In the genomic region with DNA sequence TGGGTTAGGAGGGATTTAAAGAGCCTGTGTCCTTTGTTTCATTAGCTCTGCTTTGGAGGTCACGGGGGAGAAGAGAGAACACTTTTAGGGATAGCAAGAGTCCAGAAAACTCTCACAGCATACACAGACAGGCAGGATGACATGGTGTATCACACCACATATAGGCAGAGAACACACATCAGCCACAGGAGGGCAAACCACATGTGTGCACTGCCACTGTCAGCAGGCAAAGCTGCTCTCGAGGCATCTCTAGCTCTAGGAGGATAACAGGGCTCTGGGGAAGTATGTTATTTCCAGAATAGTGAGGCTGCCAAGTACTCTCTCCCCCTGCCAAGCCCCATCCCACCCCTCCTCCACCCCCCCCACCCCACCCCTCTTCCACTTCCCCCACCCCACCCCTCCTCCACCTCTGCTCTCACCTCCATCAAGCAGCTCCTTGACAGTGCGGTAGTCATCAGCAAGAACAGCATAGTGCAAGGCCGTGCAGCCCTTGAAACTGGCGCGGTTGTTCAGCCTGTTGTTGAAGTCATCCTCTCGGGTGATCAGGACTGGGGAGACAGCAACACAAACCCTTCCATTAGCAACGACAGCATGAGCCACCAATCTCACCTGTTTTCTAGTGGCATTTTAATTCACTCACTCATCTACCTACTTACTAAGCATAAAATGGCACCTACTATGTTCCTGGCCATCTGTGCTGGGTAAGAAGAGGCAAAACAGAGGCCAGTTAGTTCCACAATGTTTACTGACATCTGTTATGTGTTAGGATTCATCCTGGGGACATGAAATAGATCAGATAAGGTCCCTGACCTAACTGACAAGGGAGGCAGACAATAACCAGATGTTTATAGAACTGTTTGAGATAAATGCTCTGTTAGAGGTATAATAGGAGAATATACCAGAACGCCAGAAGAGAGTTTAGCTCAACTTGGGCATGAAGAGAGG, we compare ENCODE assay signal across 23 cellular contexts.
A peak's percentile ranks its signal among the peaks of the same experiment; 100 is the strongest.
DNase-seq lines count a peak whose midpoint lies in the region; ATAC-seq, FAIRE-seq and TF ChIP-seq lines count a peak whose summit lies in the region.
"Had no signal": no experiment of that assay in that cellular context is flagged by ENCODE, and none has a peak within 500 bp of the region (broad histone marks: within the 10 kb centered on the region; RNA-seq: fewer than 3 reads in every experiment).

No MANE protein-coding gene starts in this region.

- no peaks in the 10 kb centered on the region for H3K27me3 Mint-ChIP-seq in activated CD4-positive, alpha-beta T cell treated with anti-CD3 and anti-CD28 coated beads, Interleukin-2, amount 10 ng/mL, durations not matched to agents 24 days and 14 days
- no peaks in the 10 kb centered on the region for H3K27me3 Mint-ChIP-seq in activated CD4-positive, alpha-beta T cell treated with anti-CD3 and anti-CD28 coated beads for 36 hours
- H3K27me3 Mint-ChIP-seq: B cell; naive thymus-derived CD8-positive, alpha-beta T cell had no signal

- H3K36me3 ChIP-seq in thyroid gland = no peaks in the 10 kb centered on the region
- H3K36me3 ChIP-seq: ovary had no signal

- no peak for ATAC-seq in activated CD4-positive, alpha-beta T cell treated with anti-CD3 and anti-CD28 coated beads for 36 hours
- ATAC-seq: A549; naive thymus-derived CD8-positive, alpha-beta T cell; upper lobe of right lung had no signal

- H3K36me3 Mint-ChIP-seq in activated CD4-positive, alpha-beta T cell treated with anti-CD3 and anti-CD28 coated beads, Interleukin-2, amount 10 ng/mL, durations not matched to agents 24 days and 14 days (ENCODE audit: low read depth) = peaks cover 3% of the 10 kb centered on the region
- peaks cover 3% of the 10 kb centered on the region for H3K36me3 Mint-ChIP-seq in activated CD4-positive, alpha-beta T cell treated with anti-CD3 and anti-CD28 coated beads for 36 hours (ENCODE audit: low read depth)

- H3K9me3 Mint-ChIP-seq in activated CD4-positive, alpha-beta T cell treated with anti-CD3 and anti-CD28 coated beads, Interleukin-2, amount 10 ng/mL, durations not matched to agents 24 days and 14 days = no peaks in the 10 kb centered on the region
- no peaks in the 10 kb centered on the region for H3K9me3 Mint-ChIP-seq in activated CD4-positive, alpha-beta T cell treated with anti-CD3 and anti-CD28 coated beads for 36 hours (ENCODE audit: low read depth)
- H3K9me3 Mint-ChIP-seq: naive thymus-derived CD8-positive, alpha-beta T cell had no signal

- H3K9me3 ChIP-seq in thyroid gland = no peaks in the 10 kb centered on the region
- H3K9me3 ChIP-seq: A549, ovary, upper lobe of right lung had no signal

- no peak overlapping the region for H3K27ac ChIP-seq in thyroid gland
- H3K27ac ChIP-seq: A549, ovary, upper lobe of right lung had no signal

- POLR2A ChIA-PET in activated CD4-positive, alpha-beta T cell treated with anti-CD3 and anti-CD28 coated beads for 36 hours (lab: Charles Lee) = no interaction called here

- TF ChIP-seq POLR2A in thyroid gland (IDR thresholded peaks at IDR 0.05) (no peak), lower leg skin (IDR thresholded peaks at IDR 0.05) (no peak)

- no peaks in the 10 kb centered on the region for H3K4me1 Mint-ChIP-seq in activated CD4-positive, alpha-beta T cell treated with anti-CD3 and anti-CD28 coated beads, Interleukin-2, amount 10 ng/mL, durations not matched to agents 24 days and 14 days
- no peaks in the 10 kb centered on the region for H3K4me1 Mint-ChIP-seq in activated CD4-positive, alpha-beta T cell treated with anti-CD3 and anti-CD28 coated beads for 36 hours
- H3K4me1 Mint-ChIP-seq: B cell had no signal

- H3K27me3 ChIP-seq in thyroid gland = no peaks in the 10 kb centered on the region
- H3K27me3 ChIP-seq: ovary, upper lobe of right lung had no signal

- H3K4me3 Mint-ChIP-seq in activated CD4-positive, alpha-beta T cell treated with anti-CD3 and anti-CD28 coated beads, Interleukin-2, amount 10 ng/mL, durations not matched to agents 24 days and 14 days = no peak overlapping the region
- H3K4me3 Mint-ChIP-seq in activated CD4-positive, alpha-beta T cell treated with anti-CD3 and anti-CD28 coated beads for 36 hours = no peak overlapping the region
- H3K4me3 Mint-ChIP-seq: B cell; naive thymus-derived CD8-positive, alpha-beta T cell had no signal

- no peak overlapping the region for H3K4me3 ChIP-seq in thyroid gland (replicated peaks in 1 of 3)
- no peak overlapping the region for H3K4me3 ChIP-seq in lower leg skin (ENCODE audit: low read depth, poor library complexity, severe bottlenecking)
- H3K4me3 ChIP-seq: A549, ovary, upper lobe of right lung had no signal

- CTCF ChIA-PET in activated CD4-positive, alpha-beta T cell treated with anti-CD3 and anti-CD28 coated beads for 36 hours (lab: Charles Lee) = no interaction called here

- FAIRE-seq in endometrium (lab: Jason Lieb, UNC) = peak; percentile 8
- FAIRE-seq: A549, bronchial epithelial cell, GM19239 had no signal

- intact Hi-C loops in activated CD4-positive, alpha-beta T cell treated with anti-CD3 and anti-CD28 coated beads, Interleukin-2, amount 10 ng/mL, durations not matched to agents 24 days and 14 days (cut with micrococcal nuclease) = no loop called here
- intact Hi-C loops in activated CD4-positive, alpha-beta T cell treated with anti-CD3 and anti-CD28 coated beads for 36 hours (cut with DNase I, micrococcal nuclease) = no loop called here
- intact Hi-C loops in thyroid gland (cut with DNase I) = loop anchor here (10.0 kb wide), 1 partner anchor 56 kb away; no protein-coding TSS in a partner anchor
- intact Hi-C loops in lower leg skin (cut with DNase I; ENCODE audit: low total_unique reads) = no loop called here

- peaks cover 5 to 23% of the 10 kb centered on the region in 2 donors for H3K4me1 ChIP-seq in thyroid gland
- H3K4me1 ChIP-seq: A549, upper lobe of right lung had no signal

- 49 to 59% methylated on average over 9 of the region's 9 CpGs for WGBS in thyroid gland, 2 donors
- 81 to 85% methylated on average over 9 of the region's 9 CpGs for WGBS in lower leg skin, 2 donors

- TF ChIP-seq CTCF in thyroid gland (IDR thresholded peaks at IDR 0.05) = no peak
- TF ChIP-seq CTCF in lower leg skin (IDR thresholded peaks at IDR 0.05) = no peak

- no peak for DNase-seq in activated CD4-positive, alpha-beta T cell treated with anti-CD3 and anti-CD28 coated beads, Interleukin-2, amount 10 ng/mL, durations not matched to agents 24 days and 14 days
- no peak for DNase-seq in activated CD4-positive, alpha-beta T cell treated with anti-CD3 and anti-CD28 coated beads for 36 hours
- DNase-seq in OCI-M1 (lab: John Stamatoyannopoulos, UW) (peak; percentile 71), thyroid gland (peak; percentile 29 to 61), lower leg skin (ENCODE audit: low spot score in 2 of 2) (no peak), HPDE6-E6E7 (ENCODE audit: extremely low spot score) (no peak), mucosa of gallbladder (ENCODE audit: low spot score) (no peak)
- DNase-seq: activated effector memory CD4-positive, alpha-beta T cell treated with anti-CD3 and anti-CD28 coated beads, Interleukin-2, amount 50 U/mL, for 16 hours; amniotic stem cell; COR-L47; naive thymus-derived CD8-positive, alpha-beta T cell; NCI-H1092 treated with DMSO at 0.1 percent for 48 hours; NCI-H2107; NCI-H748 treated with DMSO at 0.1 percent for 48 hours; ovary; SHP77; T-helper 1 cell; upper lobe of right lung had no signal

- H3K27ac Mint-ChIP-seq in activated CD4-positive, alpha-beta T cell treated with anti-CD3 and anti-CD28 coated beads, Interleukin-2, amount 10 ng/mL, durations not matched to agents 24 days and 14 days = peak overlapping the region; percentile 2
- H3K27ac Mint-ChIP-seq in activated CD4-positive, alpha-beta T cell treated with anti-CD3 and anti-CD28 coated beads for 36 hours = no peak overlapping the region
- H3K27ac Mint-ChIP-seq: B cell had no signal

Comparison
In these comparisons a context has a peak if more than half of its experiments do, and no peak if none do; other contexts are left out.
1. DNase-seq: peak in OCI-M1 (single experiment) and thyroid gland (2 of 2); none in activated CD4-positive, alpha-beta T cell treated with anti-CD3 and anti-CD28 coated beads, Interleukin-2, amount 10 ng/mL, durations not matched to agents 24 days and 14 days (single experiment), activated CD4-positive, alpha-beta T cell treated with anti-CD3 and anti-CD28 coated beads for 36 hours (single experiment), lower leg skin (0 of 2), HPDE6-E6E7 (single experiment) and mucosa of gallbladder (single experiment).